Comparison of ENCODE assay signal across 15 cellular contexts in genomic region chr1:232223887-232224286, GRCh38.
"Had no signal": no experiment of that assay in that cellular context is flagged by ENCODE, and none has a peak within 500 bp of the region (broad histone marks: within the 10 kb centered on the region; RNA-seq: fewer than 3 reads in every experiment).

No MANE protein-coding gene starts in this region.

- H3K9ac ChIP-seq: SK-N-SH had no signal

- H3K4me3 ChIP-seq: MG63 had no signal

- H3K27ac ChIP-seq: HL-60 had no signal

- H3K4me2 ChIP-seq: SK-N-SH had no signal

- H3K36me3 ChIP-seq: MG63 had no signal

- H3K9me3 ChIP-seq: MG63, SK-N-SH had no signal

- DNase-seq: KBM-7, MG63, NCI-H1092, NCI-H1417 treated with DMSO at 0.1 percent for 48 hours, NCI-H187, NCI-H2029, NCI-H2081 treated with DMSO at 0.1 percent for 48 hours, NCI-H2171, NCI-H226, NCI-H510A, NCI-H524 treated with DMSO at 0.1 percent for 48 hours, NCI-H774, SK-N-SH, SW 1271 had no signal

- H3K27me3 ChIP-seq: MG63 had no signal
